ENCODE assay signal across 16 cellular contexts in the genomic region with DNA sequence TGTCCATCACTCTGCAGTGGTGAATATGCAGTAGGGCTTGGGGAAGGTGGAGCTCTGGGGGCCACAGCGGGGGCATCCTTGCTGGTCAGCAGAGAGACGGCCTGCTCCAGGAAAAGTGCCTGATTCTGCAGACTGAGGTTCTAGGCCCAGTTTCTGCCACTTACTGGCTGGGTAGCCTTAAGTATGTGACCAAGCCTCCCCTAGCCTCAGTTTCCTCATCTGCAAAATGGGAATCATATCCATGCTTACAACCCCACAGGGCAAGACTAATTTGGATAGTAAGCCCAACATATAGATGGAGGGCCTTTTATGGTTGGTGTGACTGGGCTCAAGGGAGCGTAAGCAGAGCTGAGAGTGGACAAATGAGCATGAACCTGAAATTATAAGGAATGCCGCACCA.
DNase-seq lines count a peak whose midpoint lies in the region; ATAC-seq and FAIRE-seq lines count a peak whose summit lies in the region.
"Had no signal": no experiment of that assay in that cellular context is flagged by ENCODE, and none has a peak within 500 bp of the region (broad histone marks: within the 10 kb centered on the region; RNA-seq: fewer than 3 reads in every experiment).

No MANE protein-coding gene starts in this region.

- H3K27me3 ChIP-seq in CD8-positive, alpha-beta memory T cell (ENCODE audit: insufficient read depth, low read length, poor library complexity, severe bottlenecking) = no peaks in the 10 kb centered on the region
- H3K27me3 ChIP-seq: BLaER1 treated with 17β-estradiol and CSF1 and Interleukin-3, amounts not matched to agents 10 nM and 100 nM; MG63 had no signal

- H3K27ac Mint-ChIP-seq in activated T-cell treated with anti-CD3 and anti-CD28 coated beads, Interleukin-2, amount 50 U/mL, for 72 hours = peak overlapping the region; percentile 64
- H3K27ac Mint-ChIP-seq in CD8-positive, alpha-beta memory T cell = peak overlapping the region in 5 of 8 donors; percentile 12 to 94 (median 37)
- peak overlapping the region; percentile 16 for H3K27ac Mint-ChIP-seq in activated naive CD8-positive, alpha-beta T cell treated with anti-CD3 and anti-CD28 coated beads, Interleukin-2, amount 10 ng/mL, durations not matched to agents 7 days and 5 days
- H3K27ac Mint-ChIP-seq in naive thymus-derived CD8-positive, alpha-beta T cell = peak overlapping the region in 6 of 10 donors; percentile 7 to 81 (median 68)

- DNase-seq in activated T-cell treated with anti-CD3 and anti-CD28 coated beads, Interleukin-2, amount 50 U/mL, for 72 hours = no peak
- DNase-seq in activated T-cell treated with anti-CD3 and anti-CD28 coated beads for 4 hours (no peak), HTR-8/SVneo (ENCODE audit: insufficient read length, low spot score) (no peak)
- no peak for DNase-seq in CD8-positive, alpha-beta memory T cell
- DNase-seq in activated naive CD8-positive, alpha-beta T cell treated with anti-CD3 and anti-CD28 coated beads, Interleukin-2, amount 10 ng/mL, durations not matched to agents 7 days and 5 days = no peak
- no peak for DNase-seq in naive thymus-derived CD8-positive, alpha-beta T cell
- no peak for DNase-seq in stimulated activated naive CD4-positive, alpha-beta T cell (lab: John Stamatoyannopoulos, UW)
- DNase-seq: COR-L47, MG63, NCI-H1092 treated with DMSO at 0.1 percent for 48 hours, NCI-H524 had no signal

- H3K4me3 ChIP-seq in CD8-positive, alpha-beta memory T cell (ENCODE audit: low read length) = no peak overlapping the region
- H3K4me3 ChIP-seq: A549; BLaER1 treated with 17β-estradiol and CSF1 and Interleukin-3, amounts not matched to agents 10 nM and 100 nM; MG63 had no signal

- peaks cover under 1% of the 10 kb centered on the region for H3K9me3 ChIP-seq in CD8-positive, alpha-beta memory T cell (ENCODE audit: low read length)
- H3K9me3 ChIP-seq: MG63 had no signal

- no peak overlapping the region for H3K4me3 Mint-ChIP-seq in activated T-cell treated with anti-CD3 and anti-CD28 coated beads, Interleukin-2, amount 50 U/mL, for 72 hours
- H3K4me3 Mint-ChIP-seq in CD8-positive, alpha-beta memory T cell = no peak overlapping the region
- no peak overlapping the region for H3K4me3 Mint-ChIP-seq in activated naive CD8-positive, alpha-beta T cell treated with anti-CD3 and anti-CD28 coated beads, Interleukin-2, amount 10 ng/mL, durations not matched to agents 7 days and 5 days
- H3K4me3 Mint-ChIP-seq in naive thymus-derived CD8-positive, alpha-beta T cell = peak overlapping the region in 1 of 10 donors; percentile 29

- H3K36me3 Mint-ChIP-seq in activated T-cell treated with anti-CD3 and anti-CD28 coated beads, Interleukin-2, amount 50 U/mL, for 72 hours (ENCODE audit: insufficient read depth in 2 of 2) = peaks cover 7 to 32% of the 10 kb centered on the region in 2 donors
- H3K36me3 Mint-ChIP-seq in CD8-positive, alpha-beta memory T cell = peaks cover 10 to 94% (median 13%) of the 10 kb centered on the region in 3 donors
- H3K36me3 Mint-ChIP-seq in activated naive CD8-positive, alpha-beta T cell treated with anti-CD3 and anti-CD28 coated beads, Interleukin-2, amount 10 ng/mL, durations not matched to agents 7 days and 5 days = peaks cover 53% of the 10 kb centered on the region
- peaks cover 9 to 98% (median 49%) of the 10 kb centered on the region in 3 donors for H3K36me3 Mint-ChIP-seq in naive thymus-derived CD8-positive, alpha-beta T cell

- no peaks in the 10 kb centered on the region for H3K4me1 ChIP-seq in CD8-positive, alpha-beta memory T cell (ENCODE audit: insufficient read depth, low read length)
- H3K4me1 ChIP-seq: A549 had no signal

- no peak for ATAC-seq in activated T-cell treated with anti-CD3 and anti-CD28 coated beads, Interleukin-2, amount 50 U/mL, for 72 hours (replicated peaks in 1 of 2)
- ATAC-seq in activated naive CD8-positive, alpha-beta T cell treated with anti-CD3 and anti-CD28 coated beads, Interleukin-2, amount 10 ng/mL, durations not matched to agents 7 days and 5 days (ENCODE audit: low read depth) = no peak
- no peak for ATAC-seq in naive thymus-derived CD8-positive, alpha-beta T cell
- ATAC-seq: A549, Panc1 had no signal

- H3K9me3 Mint-ChIP-seq in activated T-cell treated with anti-CD3 and anti-CD28 coated beads, Interleukin-2, amount 50 U/mL, for 72 hours = no peaks in the 10 kb centered on the region
- peaks cover 0 to 2% (median 0%) of the 10 kb centered on the region in 5 donors for H3K9me3 Mint-ChIP-seq in CD8-positive, alpha-beta memory T cell
- no peaks in the 10 kb centered on the region for H3K9me3 Mint-ChIP-seq in activated naive CD8-positive, alpha-beta T cell treated with anti-CD3 and anti-CD28 coated beads, Interleukin-2, amount 10 ng/mL, durations not matched to agents 7 days and 5 days
- H3K9me3 Mint-ChIP-seq in naive thymus-derived CD8-positive, alpha-beta T cell = peaks cover 0 to 17% (median 0%) of the 10 kb centered on the region in 9 donors

- no peak overlapping the region for H3K27ac ChIP-seq in CD8-positive, alpha-beta memory T cell (ENCODE audit: low read depth, low read length)
- H3K27ac ChIP-seq: A549; BLaER1 treated with 17β-estradiol and CSF1 and Interleukin-3, amounts not matched to agents 10 nM and 100 nM had no signal

- no peaks in the 10 kb centered on the region for H3K27me3 Mint-ChIP-seq in activated T-cell treated with anti-CD3 and anti-CD28 coated beads, Interleukin-2, amount 50 U/mL, for 72 hours (ENCODE audit: low read depth)
- peaks cover 0 to 4% of the 10 kb centered on the region in 2 donors for H3K27me3 Mint-ChIP-seq in CD8-positive, alpha-beta memory T cell
- no peaks in the 10 kb centered on the region for H3K27me3 Mint-ChIP-seq in activated naive CD8-positive, alpha-beta T cell treated with anti-CD3 and anti-CD28 coated beads, Interleukin-2, amount 10 ng/mL, durations not matched to agents 7 days and 5 days
- no peaks in the 10 kb centered on the region for H3K27me3 Mint-ChIP-seq in naive thymus-derived CD8-positive, alpha-beta T cell

- CTCF ChIA-PET in CD8-positive, alpha-beta memory T cell (lab: Charles Lee) = interaction anchor here (16.0 kb wide), 1 partner anchor 33 kb away, joined by 286 read pairs; no protein-coding TSS in a partner anchor

- H3K36me3 ChIP-seq in CD8-positive, alpha-beta memory T cell (ENCODE audit: insufficient read depth, low read length) = peaks cover 66% of the 10 kb centered on the region

- POLR2A ChIA-PET in CD8-positive, alpha-beta memory T cell (lab: Charles Lee) = no interaction called here
- POLR2A ChIA-PET in activated naive CD8-positive, alpha-beta T cell treated with anti-CD3 and anti-CD28 coated beads, Interleukin-2, amount 10 ng/mL, durations not matched to agents 7 days and 5 days (lab: Charles Lee) = interaction anchor here (1.4 kb wide), 1 partner anchor 35 kb away, joined by 5 read pairs; no protein-coding TSS in a partner anchor
- POLR2A ChIA-PET in naive thymus-derived CD8-positive, alpha-beta T cell (lab: Charles Lee) = interaction anchor here (1.0 to 1.2 kb wide), 3 partner anchors 12 to 25 kb away, joined by 3 to 5 read pairs (median 5); no protein-coding TSS in a partner anchor

- no peaks in the 10 kb centered on the region for H3K4me1 Mint-ChIP-seq in activated T-cell treated with anti-CD3 and anti-CD28 coated beads, Interleukin-2, amount 50 U/mL, for 72 hours (ENCODE audit: low read depth)
- peaks cover 12 to 37% (median 16%) of the 10 kb centered on the region in 3 donors for H3K4me1 Mint-ChIP-seq in CD8-positive, alpha-beta memory T cell
- peaks cover 15% of the 10 kb centered on the region for H3K4me1 Mint-ChIP-seq in activated naive CD8-positive, alpha-beta T cell treated with anti-CD3 and anti-CD28 coated beads, Interleukin-2, amount 10 ng/mL, durations not matched to agents 7 days and 5 days
- peaks cover 12 to 47% (median 30%) of the 10 kb centered on the region in 4 donors for H3K4me1 Mint-ChIP-seq in naive thymus-derived CD8-positive, alpha-beta T cell

- no peak for FAIRE-seq in HTR-8/SVneo (lab: Jason Lieb, UNC)
- FAIRE-seq: A549, GM12892, H1 had no signal

Comparison
In these comparisons a context has a peak if more than half of its experiments do, and no peak if none do; other contexts are left out.
1. H3K27ac Mint-ChIP-seq: peak in every context shown above with its lines; median percentile 68 in naive thymus-derived CD8-positive, alpha-beta T cell; 64 in activated T-cell treated with anti-CD3 and anti-CD28 coated beads, Interleukin-2, amount 50 U/mL, for 72 hours; 37 in CD8-positive, alpha-beta memory T cell; 16 in activated naive CD8-positive, alpha-beta T cell treated with anti-CD3 and anti-CD28 coated beads, Interleukin-2, amount 10 ng/mL, durations not matched to agents 7 days and 5 days.